1 cellular context compared by ENCODE assay signal in the genomic region with DNA sequence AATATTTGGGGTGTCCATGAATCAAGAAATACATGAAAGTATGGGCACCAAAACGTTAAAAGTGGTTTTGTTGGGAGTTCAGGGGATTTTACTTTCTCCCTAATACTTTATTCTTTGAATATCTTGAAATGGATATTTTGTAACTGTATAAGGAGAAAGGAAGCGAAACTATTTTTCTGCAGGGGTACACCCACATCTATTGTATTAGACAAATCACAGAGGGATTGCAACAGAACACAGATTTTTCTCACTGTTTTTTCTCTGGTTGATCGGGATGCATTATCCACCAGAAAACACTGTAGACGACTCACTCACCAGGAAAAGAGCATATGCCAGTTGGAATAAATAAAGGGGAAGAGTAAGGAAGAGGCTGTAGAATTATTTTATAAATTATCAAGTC.
TF ChIP-seq lines count a peak whose summit lies in the region.

No MANE protein-coding gene starts in this region.

TF ChIP-seq in HepG2, 621 proteins besides CTCF, POLR2A, EP300 and RAD21:
- TF ChIP-seq AGO1 (IDR thresholded peaks at IDR 0.05; ENCODE audit: low read depth, low read length, poor library complexity, severe bottlenecking) (no peak), ZNF562 (CRISPR knock-in tag; IDR thresholded peaks at IDR 0.05; ENCODE audit: borderline replicate concordance) (no peak), ZBTB42 (CRISPR knock-in tag; IDR thresholded peaks at IDR 0.05) (no peak)
